ENCODE assay signal across 8 cellular contexts in the genomic region with DNA sequence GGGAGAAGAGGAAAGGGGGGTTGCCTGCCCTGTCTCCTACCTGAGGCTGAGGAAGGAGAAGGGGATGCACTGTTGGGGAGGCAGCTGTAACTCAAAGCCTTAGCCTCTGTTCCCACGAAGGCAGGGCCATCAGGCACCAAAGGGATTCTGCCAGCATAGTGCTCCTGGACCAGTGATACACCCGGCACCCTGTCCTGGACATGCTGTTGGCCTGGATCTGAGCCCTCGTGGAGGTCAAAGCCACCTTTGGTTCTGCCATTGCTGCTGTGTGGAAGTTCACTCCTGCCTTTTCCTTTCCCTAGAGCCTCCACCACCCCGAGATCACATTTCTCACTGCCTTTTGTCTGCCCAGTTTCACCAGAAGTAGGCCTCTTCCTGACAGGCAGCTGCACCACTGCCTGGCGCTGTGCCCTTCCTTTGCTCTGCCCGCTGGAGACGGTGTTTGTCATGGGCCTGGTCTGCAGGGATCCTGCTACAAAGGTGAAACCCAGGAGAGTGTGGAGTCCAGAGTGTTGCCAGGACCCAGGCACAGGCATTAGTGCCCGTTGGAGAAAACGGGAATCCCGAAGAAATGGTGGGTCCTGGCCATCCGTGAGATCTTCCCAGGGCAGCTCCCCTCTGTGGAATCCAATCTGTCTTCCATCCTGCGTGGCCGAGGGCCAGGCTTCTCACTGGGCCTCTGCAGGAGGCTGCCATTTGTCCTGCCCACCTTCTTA.
DNase-seq lines count a peak whose midpoint lies in the region; ATAC-seq and TF ChIP-seq lines count a peak whose summit lies in the region.
"Not testable (repeated sequence)": the region's sequence is repeated elsewhere in the genome, so short reads cannot be mapped to it uniquely, and the experiment has no call there.

No MANE protein-coding gene starts in this region.

- H3K9me3 ChIP-seq in lung (ENCODE audit: control insufficient read depth in 2 of 2, insufficient read depth in 1 of 2, low read length in 1 of 2); suprapubic skin; uterus: not testable (repeated sequence)

- TF ChIP-seq EP300 in suprapubic skin (IDR thresholded peaks at IDR 0.05), result not testable (repeated sequence)

- not testable (repeated sequence) for H3K27ac Mint-ChIP-seq in activated B cell treated with CpG ODN at 0.5 μM for 24 hours; activated T-helper 1 cell treated with anti-CD3 and anti-CD28 coated beads, Interleukin-12 subunit alpha, Interleukin-12 subunit beta, Interleukin-2, Interleukin-4 antibody, amounts not matched to agents 30 ng/mL and 10 ng/mL and 1 ng/mL, durations not matched to agents 14 hours and 24 hours and 36 hours
- H3K27ac Mint-ChIP-seq in brain, result peak overlapping the region in 3 of 5 experiments; percentile 74 to 97 (median 83)

- not testable (repeated sequence) for H3K36me3 ChIP-seq in lung (ENCODE audit: control insufficient read depth in 2 of 2, insufficient read depth in 2 of 2, low read length in 2 of 2); uterus
- peaks cover 12% of the 10 kb centered on the region for H3K36me3 ChIP-seq in suprapubic skin

- H3K9me3 Mint-ChIP-seq in activated B cell treated with CpG ODN at 0.5 μM for 24 hours; activated T-helper 1 cell treated with anti-CD3 and anti-CD28 coated beads, Interleukin-12 subunit alpha, Interleukin-12 subunit beta, Interleukin-2, Interleukin-4 antibody, amounts not matched to agents 30 ng/mL and 10 ng/mL and 1 ng/mL, durations not matched to agents 14 hours and 24 hours and 36 hours; brain: not testable (repeated sequence)

- DNase-seq in activated B cell treated with CpG ODN at 0.5 μM for 24 hours (peak; percentile 7), left cardiac atrium (peak; percentile 25), lung (ENCODE audit: low spot score) (peak; percentile 25), posterior cingulate gyrus (peak in 6 of 10 donors; percentile 3 to 85 (median 24)), suprapubic skin (ENCODE audit: low spot score in 2 of 2) (peak; percentile 66 to 76), uterus (peak; percentile 15 to 27)
- peak; percentile 0 for DNase-seq in activated T-helper 1 cell treated with anti-CD3 and anti-CD28 coated beads, Interleukin-12 subunit alpha, Interleukin-12 subunit beta, Interleukin-2, Interleukin-4 antibody, amounts not matched to agents 30 ng/mL and 10 ng/mL and 1 ng/mL, durations not matched to agents 14 hours and 24 hours and 36 hours (ENCODE audit: low spot score)

- WGBS in lung, 2 donors, result 61 to 70% methylated on average over 6 to 8 of the region's 13 CpGs
- 58% methylated on average over 3 of the region's 13 CpGs for WGBS in suprapubic skin

- not testable (repeated sequence) for H3K4me3 Mint-ChIP-seq in activated B cell treated with CpG ODN at 0.5 μM for 24 hours; activated T-helper 1 cell treated with anti-CD3 and anti-CD28 coated beads, Interleukin-12 subunit alpha, Interleukin-12 subunit beta, Interleukin-2, Interleukin-4 antibody, amounts not matched to agents 30 ng/mL and 10 ng/mL and 1 ng/mL, durations not matched to agents 14 hours and 24 hours and 36 hours; brain

- TF ChIP-seq CTCF in activated B cell treated with CpG ODN at 0.5 μM for 24 hours (IDR thresholded peaks at IDR 0.05); brain (conservative IDR thresholded peaks at IDR 0.05); lung (IDR thresholded peaks at IDR 0.05; ENCODE audit: control extremely low read depth, extremely low read depth); suprapubic skin (IDR thresholded peaks at IDR 0.05); uterus (IDR thresholded peaks at IDR 0.05): not testable (repeated sequence)

- H3K4me1 Mint-ChIP-seq in activated B cell treated with CpG ODN at 0.5 μM for 24 hours; activated T-helper 1 cell treated with anti-CD3 and anti-CD28 coated beads, Interleukin-12 subunit alpha, Interleukin-12 subunit beta, Interleukin-2, Interleukin-4 antibody, amounts not matched to agents 30 ng/mL and 10 ng/mL and 1 ng/mL, durations not matched to agents 14 hours and 24 hours and 36 hours (ENCODE audit: low read depth); brain: not testable (repeated sequence)

- intact Hi-C loops in activated B cell treated with CpG ODN at 0.5 μM for 24 hours (cut with micrococcal nuclease); activated T-helper 1 cell treated with anti-CD3 and anti-CD28 coated beads, Interleukin-12 subunit alpha, Interleukin-12 subunit beta, Interleukin-2, Interleukin-4 antibody, amounts not matched to agents 30 ng/mL and 10 ng/mL and 1 ng/mL, durations not matched to agents 14 hours and 24 hours and 36 hours (cut with micrococcal nuclease); left cardiac atrium (cut with DNase I); posterior cingulate gyrus (cut with DNase I); uterus (cut with DNase I; ENCODE audit: low total_unique reads): not testable (repeated sequence)

- not testable (repeated sequence) for H3K4me1 ChIP-seq in lung (ENCODE audit: control insufficient read depth in 2 of 2, insufficient read depth in 2 of 2, low read length in 2 of 2); suprapubic skin; uterus

- not testable (repeated sequence) for H3K27ac ChIP-seq in lung (ENCODE audit: low read depth in 1 of 2, low read length in 1 of 2); suprapubic skin; uterus

- not testable (repeated sequence) for H3K4me3 ChIP-seq in lung, suprapubic skin, uterus

- TF ChIP-seq POLR2A in suprapubic skin (IDR thresholded peaks at IDR 0.05); uterus (IDR thresholded peaks at IDR 0.05): not testable (repeated sequence)

- H3K27me3 Mint-ChIP-seq in activated B cell treated with CpG ODN at 0.5 μM for 24 hours; activated T-helper 1 cell treated with anti-CD3 and anti-CD28 coated beads, Interleukin-12 subunit alpha, Interleukin-12 subunit beta, Interleukin-2, Interleukin-4 antibody, amounts not matched to agents 30 ng/mL and 10 ng/mL and 1 ng/mL, durations not matched to agents 14 hours and 24 hours and 36 hours (ENCODE audit: insufficient read depth); brain: not testable (repeated sequence)

- not testable (repeated sequence) for H3K27me3 ChIP-seq in lung (ENCODE audit: control insufficient read depth, insufficient read depth); suprapubic skin; uterus

- POLR2A ChIA-PET in activated B cell treated with CpG ODN at 0.5 μM for 24 hours (lab: Charles Lee), result not testable (repeated sequence)

- not testable (repeated sequence) for H3K36me3 Mint-ChIP-seq in activated B cell treated with CpG ODN at 0.5 μM for 24 hours (ENCODE audit: low read depth); activated T-helper 1 cell treated with anti-CD3 and anti-CD28 coated beads, Interleukin-12 subunit alpha, Interleukin-12 subunit beta, Interleukin-2, Interleukin-4 antibody, amounts not matched to agents 30 ng/mL and 10 ng/mL and 1 ng/mL, durations not matched to agents 14 hours and 24 hours and 36 hours (ENCODE audit: low read depth); brain

- not testable (repeated sequence) for ATAC-seq in activated B cell treated with CpG ODN at 0.5 μM for 24 hours (ENCODE audit: low read depth); left cardiac atrium; lung (ENCODE audit: insufficient read depth, low FRiP score)

- CTCF ChIA-PET in activated B cell treated with CpG ODN at 0.5 μM for 24 hours (lab: Charles Lee), result not testable (repeated sequence)

Comparison
In these comparisons a context has a peak if more than half of its experiments do, and no peak if none do; other contexts are left out.
1. DNase-seq: peak in every context shown above with its lines; median percentile 71 in suprapubic skin; 25 in left cardiac atrium; 25 in lung; 24 in posterior cingulate gyrus; 21 in uterus; 7 in activated B cell treated with CpG ODN at 0.5 μM for 24 hours; 0 in activated T-helper 1 cell treated with anti-CD3 and anti-CD28 coated beads, Interleukin-12 subunit alpha, Interleukin-12 subunit beta, Interleukin-2, Interleukin-4 antibody, amounts not matched to agents 30 ng/mL and 10 ng/mL and 1 ng/mL, durations not matched to agents 14 hours and 24 hours and 36 hours.